1 cellular context compared by ENCODE assay signal in genomic region chr7:113805976-113806375, GRCh38.
TF ChIP-seq lines count a peak whose summit lies in the region.

No MANE protein-coding gene starts in this region.

TF ChIP-seq in SK-N-SH, 30 proteins besides CTCF, POLR2A, EP300 and RAD21 (continued from another document):
- TF ChIP-seq USF2 (IDR thresholded peaks at IDR 0.05; ENCODE audit: borderline replicate concordance, low read depth, low read length) (no peak), GATA2 (CRISPR knock-in tag; IDR thresholded peaks at IDR 0.05) (no peak), NRF1 (IDR thresholded peaks at IDR 0.05; ENCODE audit: low read depth, low read length) (no peak)
